In genomic region chr1:37858931-37859506, GRCh38 we compare ENCODE assay signal across 8 cellular contexts. TPM values are rescaled to one million over a fixed set of nuclear protein-coding genes. Genes with fewer than 3 reads are reported as not detected.
DNase-seq lines count a peak whose midpoint lies in the region; ATAC-seq and TF ChIP-seq lines count a peak whose summit lies in the region.

No MANE protein-coding gene starts in this region.

- no peaks in the 10 kb centered on the region for H3K27me3 Mint-ChIP-seq in activated CD4-positive, alpha-beta memory T cell treated with anti-CD3 and anti-CD28 coated beads for 36 hours

- CTCF ChIA-PET in activated CD4-positive, alpha-beta memory T cell treated with anti-CD3 and anti-CD28 coated beads for 36 hours (lab: Charles Lee) = interaction anchor here (0.6 to 3.2 kb wide), 22 partner anchors 8 to 261 kb away, joined by 3 to 47 read pairs (median 6); partner anchors contain the start of genes C1orf122, CDCA8, SF3A3 and YRDC

- H3K27me3 ChIP-seq in psoas muscle (ENCODE audit: insufficient read depth in 3 of 3, low read length in 2 of 3) = no peaks in the 10 kb centered on the region

- TF ChIP-seq CTCF in psoas muscle (IDR thresholded peaks at IDR 0.05) = no peak

- H3K4me3 ChIP-seq in psoas muscle = peak overlapping the region; percentile 99

- peak overlapping the region; percentile 95 for H3K27ac ChIP-seq in psoas muscle

- peaks cover 42% of the 10 kb centered on the region for H3K4me1 Mint-ChIP-seq in activated CD4-positive, alpha-beta memory T cell treated with anti-CD3 and anti-CD28 coated beads for 36 hours (ENCODE audit: low read depth)

- H3K4me3 Mint-ChIP-seq in activated CD4-positive, alpha-beta memory T cell treated with anti-CD3 and anti-CD28 coated beads for 36 hours = peak overlapping the region; percentile 96

- no peaks in the 10 kb centered on the region for H3K9me3 ChIP-seq in psoas muscle

- peaks cover 4 to 68% of the 10 kb centered on the region in 2 donors for H3K36me3 ChIP-seq in psoas muscle (ENCODE audit: insufficient read depth in 1 of 2, low read depth in 1 of 2)

- peak overlapping the region; percentile 93 for H3K27ac Mint-ChIP-seq in activated CD4-positive, alpha-beta memory T cell treated with anti-CD3 and anti-CD28 coated beads for 36 hours

- DNase-seq in Right ventricle myocardium inferior (ENCODE audit: missing footprints) (peak; percentile 50), cardiac septum (ENCODE audit: low spot score) (no peak), germinal center (ENCODE audit: low spot score) (peak; percentile 16), psoas muscle (peak in 1 of 2 donors; percentile 25), RPMI8226 (no peak)
- DNase-seq in activated CD4-positive, alpha-beta memory T cell treated with anti-CD3 and anti-CD28 coated beads for 36 hours = no peak

- intact Hi-C loops in Right ventricle myocardium inferior (cut with DNase I) (loop anchor here (1.0 to 10.0 kb wide), 2 partner anchors 51 to 264 kb away; partner anchors contain the start of genes GNL2 and YRDC), cardiac septum (cut with DNase I) (loop anchor here (2.0 to 5.0 kb wide), 3 partner anchors 52 to 168 kb away; partner anchors contain the start of genes C1orf122 and YRDC), psoas muscle (cut with DNase I) (loop anchor here (2.0 to 10.0 kb wide), 2 partner anchors 50 to 164 kb away; partner anchors contain the start of genes CDCA8 (in 1 of the 2) and YRDC (in 1 of the 2))
- intact Hi-C loops in activated CD4-positive, alpha-beta memory T cell treated with anti-CD3 and anti-CD28 coated beads for 36 hours (cut with micrococcal nuclease) = loop anchor here (1.0 kb wide), 1 partner anchor 167 kb away; the partner anchor contains the start of gene CDCA8

- H3K9me3 Mint-ChIP-seq in activated CD4-positive, alpha-beta memory T cell treated with anti-CD3 and anti-CD28 coated beads for 36 hours = no peaks in the 10 kb centered on the region

- H3K4me1 ChIP-seq in psoas muscle = peaks cover 33% of the 10 kb centered on the region

- POLR2A ChIA-PET in activated CD4-positive, alpha-beta memory T cell treated with anti-CD3 and anti-CD28 coated beads for 36 hours (lab: Charles Lee) = interaction anchor here (0.7 to 2.1 kb wide), 10 partner anchors 8 to 380 kb away, joined by 3 to 19 read pairs (median 3); partner anchors contain the start of genes C1orf122, SF3A3 and YRDC

- 1% methylated on average over 21 of the region's 21 CpGs for WGBS in psoas muscle, 3 donors

- ATAC-seq in Right ventricle myocardium inferior (peak; percentile 18), HG03342 (IDR thresholded peaks at IDR 0.05; ENCODE audit: unreplicated experiment) (peak; percentile 19), psoas muscle (peak; percentile 16 to 33 (median 30)), GM18519 (IDR thresholded peaks at IDR 0.05; ENCODE audit: low FRiP score, unreplicated experiment) (no peak)

- peaks cover 19% of the 10 kb centered on the region for H3K36me3 Mint-ChIP-seq in activated CD4-positive, alpha-beta memory T cell treated with anti-CD3 and anti-CD28 coated beads for 36 hours

RNA-seq across cellular contexts. Expression of gene MTF1, which starts 0.4 kb away (rescaled TPM):
- total RNA-seq in Right ventricle myocardium inferior (8.1 TPM), cardiac septum (16.0 TPM), psoas muscle (10 to 100 TPM; 13.3 to 18.8 (median 14.0) TPM)
- total RNA-seq in activated CD4-positive, alpha-beta memory T cell treated with anti-CD3 and anti-CD28 coated beads for 36 hours = 10 to 100 TPM; 21.1 to 22.8 TPM
- polyA plus RNA-seq in psoas muscle = 10 to 100 TPM in 1 of 3 donors, 1 to 10 TPM in 2; 3.1 to 20.2 (median 6.0) TPM

RNA-seq across cellular contexts. Expression of gene YRDC, which starts 51.0 kb away (rescaled TPM):
- total RNA-seq in Right ventricle myocardium inferior (4.8 TPM), cardiac septum (6.3 TPM), psoas muscle (10 to 100 TPM in 2 of 4 donors, 1 to 10 TPM in 2; 3.4 to 12.5 (median 10.2) TPM)
- 10 to 100 TPM; 34.1 to 36.1 TPM for total RNA-seq in activated CD4-positive, alpha-beta memory T cell treated with anti-CD3 and anti-CD28 coated beads for 36 hours
- polyA plus RNA-seq in psoas muscle = 10 to 100 TPM; 11.3 to 36.0 (median 13.4) TPM

RNA-seq across cellular contexts. Expression of gene C1orf122, which starts 51.4 kb away (rescaled TPM):
- total RNA-seq in Right ventricle myocardium inferior = 52.6 TPM
- total RNA-seq in cardiac septum = 52.1 TPM
- total RNA-seq in activated CD4-positive, alpha-beta memory T cell treated with anti-CD3 and anti-CD28 coated beads for 36 hours = 10 to 100 TPM; 18.1 to 19.7 TPM
- total RNA-seq in psoas muscle = 10 to 100 TPM; 26.6 to 32.1 (median 28.1) TPM
- 100 to 1,000 TPM in 1 of 3 donors, 10 to 100 TPM in 2; 52.2 to 109 (median 73.6) TPM for polyA plus RNA-seq in psoas muscle

Comparison
In these comparisons a context has a peak if more than half of its experiments do, and no peak if none do; other contexts are left out.
1. DNase-seq: peak in Right ventricle myocardium inferior (single experiment) and germinal center (single experiment); none in cardiac septum (single experiment), activated CD4-positive, alpha-beta memory T cell treated with anti-CD3 and anti-CD28 coated beads for 36 hours (single experiment) and RPMI8226 (single experiment).